Comparison of ENCODE assay signal across 13 cellular contexts in genomic region chr19:38434549-38435051, GRCh38. TPM values are rescaled to one million over a fixed set of nuclear protein-coding genes. Genes with fewer than 3 reads are reported as not detected.
DNase-seq lines count a peak whose midpoint lies in the region; ATAC-seq and TF ChIP-seq lines count a peak whose summit lies in the region.
"Had no signal": no experiment of that assay in that cellular context is flagged by ENCODE, and none has a peak within 500 bp of the region (broad histone marks: within the 10 kb centered on the region; RNA-seq: fewer than 3 reads in every experiment).

No MANE protein-coding gene starts in this region.

- no peak overlapping the region for H2AFZ ChIP-seq in IMR-90 (replicated peaks; ENCODE audit: low read length, poor library complexity)

- H3K9ac ChIP-seq in BLaER1 (no peak overlapping the region), IMR-90 (ENCODE audit: low read depth, low read length) (no peak overlapping the region)

- no peak for TF ChIP-seq RAD21 in IMR-90 (IDR thresholded peaks at IDR 0.05; ENCODE audit: low read length)

- H3K27ac ChIP-seq in BLaER1 (no peak overlapping the region), IMR-90 (ENCODE audit: insufficient read depth, low read length) (no peak overlapping the region)
- H3K27ac ChIP-seq: ovary had no signal

- H2AK5ac ChIP-seq in IMR-90 (ENCODE audit: low read depth, low read length), result no peak overlapping the region

- H3K4me3 ChIP-seq in BLaER1 (no peak overlapping the region), IMR-90 (ENCODE audit: insufficient read depth, low read depth, low read length) (no peak overlapping the region)
- H3K4me3 ChIP-seq: ovary had no signal

- H3K79me1 ChIP-seq in IMR-90 (ENCODE audit: low read depth in 1 of 2, low read length in 2 of 2), result no peaks in the 10 kb centered on the region

- H4K5ac ChIP-seq in IMR-90 (ENCODE audit: low read depth, low read length), result no peak overlapping the region

- H3K4ac ChIP-seq in IMR-90 (ENCODE audit: low read depth, low read length), result no peak overlapping the region

- no peak overlapping the region for H3K18ac ChIP-seq in IMR-90 (ENCODE audit: low read depth, low read length)

- H3K27me3 ChIP-seq in BLaER1, result no peaks in the 10 kb centered on the region
- peaks cover 26% of the 10 kb centered on the region for H3K27me3 ChIP-seq in IMR-90 (ENCODE audit: control insufficient read depth, insufficient read depth, low read length)
- H3K27me3 ChIP-seq: ovary had no signal

- H3K27ac Mint-ChIP-seq in nephron progenitor cell, result peak overlapping the region; percentile 74
- H3K27ac Mint-ChIP-seq: HFFc6 had no signal

- H4K20me1 ChIP-seq in BLaER1 (no peaks in the 10 kb centered on the region), IMR-90 (ENCODE audit: insufficient read depth, low read length) (no peaks in the 10 kb centered on the region)

- H3K9me3 ChIP-seq in BLaER1, result no peaks in the 10 kb centered on the region
- H3K9me3 ChIP-seq in IMR-90 (ENCODE audit: control insufficient read depth, insufficient read depth, low read length), result no peaks in the 10 kb centered on the region
- H3K9me3 ChIP-seq: ovary had no signal

- H2AK9ac ChIP-seq in IMR-90 (replicated peaks; ENCODE audit: low read depth, low read length, poor library complexity), result no peak overlapping the region

- H2BK15ac ChIP-seq in IMR-90 (ENCODE audit: low read depth, low read length), result no peak overlapping the region

- no peaks in the 10 kb centered on the region for H3K9me1 ChIP-seq in IMR-90 (ENCODE audit: insufficient read depth, low read length)

- no peaks in the 10 kb centered on the region for H3K9me3 Mint-ChIP-seq in nephron progenitor cell
- H3K9me3 Mint-ChIP-seq: CD8-positive, alpha-beta memory T cell; HFFc6 had no signal

- H2BK120ac ChIP-seq in IMR-90 (ENCODE audit: low read depth, low read length), result no peak overlapping the region

- CTCF ChIA-PET in IMR-90 (lab: Yijun Ruan, JAX), result no interaction called here

- H3K4me2 ChIP-seq in BLaER1 (peak overlapping the region; percentile 26), IMR-90 (ENCODE audit: low read depth, low read length) (no peak overlapping the region)

- H3K36me3 ChIP-seq in BLaER1 (no peaks in the 10 kb centered on the region), IMR-90 (ENCODE audit: control insufficient read depth, insufficient read depth, low read length) (no peaks in the 10 kb centered on the region)
- H3K36me3 ChIP-seq: ovary had no signal

- no peak overlapping the region for H3K14ac ChIP-seq in IMR-90 (replicated peaks; ENCODE audit: low read depth, low read length)

- no peak for DNase-seq in IMR-90
- peak; percentile 54 for DNase-seq in globus pallidus (ENCODE audit: low spot score)
- peak; percentile 85 for DNase-seq in nephron progenitor cell
- DNase-seq in GM19240 (ENCODE audit: insufficient read length, low spot score), result no peak
- DNase-seq in Kasumi-1 (lab: John Stamatoyannopoulos, UW), result no peak
- DNase-seq: activated CD8-positive, alpha-beta memory T cell treated with anti-CD3 and anti-CD28 coated beads for 24 hours; CD8-positive, alpha-beta memory T cell; HFFc6; NCI-H1048; ovary had no signal

- ATAC-seq in IMR-90 (ENCODE audit: low read depth) (no peak), GM21526 (IDR thresholded peaks at IDR 0.05; ENCODE audit: low FRiP score, unreplicated experiment) (no peak), HG03469 (IDR thresholded peaks at IDR 0.05; ENCODE audit: unreplicated experiment) (no peak)

- H3K23ac ChIP-seq in IMR-90 (ENCODE audit: low read depth, low read length), result no peak overlapping the region

- in situ Hi-C loops in IMR-90 (cut with MboI; ENCODE audit: low sequenced_read_pairs), result no loop called here

- peaks cover 11% of the 10 kb centered on the region for H3K27me3 Mint-ChIP-seq in nephron progenitor cell (ENCODE audit: low read depth, poor library complexity)

- TF ChIP-seq POLR2A in IMR-90 (IDR thresholded peaks at IDR 0.05; ENCODE audit: low read depth, low read length), result no peak

- no TSS peak for BruUV-seq in IMR-90 (replicated peaks; lab: Mats Ljungman, UMichigan)

- no peak for TF ChIP-seq CTCF in IMR-90 (conservative IDR thresholded peaks at IDR 0.05; ENCODE audit: low read depth, low read length)
- TF ChIP-seq CTCF in nephron progenitor cell (IDR thresholded peaks at IDR 0.05), result no peak

- intact Hi-C loops in IMR-90 (cut with micrococcal nuclease), result no loop called here

- no peak overlapping the region for H2BK5ac ChIP-seq in IMR-90 (ENCODE audit: low read depth, low read length, poor library complexity, severe bottlenecking)

- H3K4me1 ChIP-seq in BLaER1 (peaks cover 25% of the 10 kb centered on the region), IMR-90 (ENCODE audit: control insufficient read depth, insufficient read depth, low read length) (no peaks in the 10 kb centered on the region)

- H3K56ac ChIP-seq in IMR-90 (ENCODE audit: extremely low read depth, insufficient read depth, low read length), result no peak overlapping the region

- H2BK20ac ChIP-seq in IMR-90 (ENCODE audit: low read depth, low read length), result no peak overlapping the region

- peak overlapping the region; percentile 75 for H3K4me3 Mint-ChIP-seq in nephron progenitor cell
- H3K4me3 Mint-ChIP-seq: HFFc6 had no signal

- no CpG with 5 or more reads among the region's 13 CpGs for WGBS in IMR-90 (ENCODE audit: extremely low coverage in 2 of 2, insufficient read length in 1 of 2), 2 experiments

- POLR2A ChIA-PET in IMR-90 (lab: Charles Lee; ENCODE audit: unreplicated experiment), result no interaction called here

- dilution Hi-C loops in IMR-90 (cut with HindIII; ENCODE audit: low sequenced_read_pairs, unreplicated experiment), result no loop called here

- H4K91ac ChIP-seq in IMR-90 (ENCODE audit: insufficient read depth, low read depth, low read length), result no peak overlapping the region

- H3K4me1 Mint-ChIP-seq in nephron progenitor cell, result peaks cover 29% of the 10 kb centered on the region

- no peak overlapping the region for H4K8ac ChIP-seq in IMR-90 (ENCODE audit: low read depth in 2 of 2, low read length in 2 of 2)

- H3K36me3 Mint-ChIP-seq in nephron progenitor cell (ENCODE audit: low read depth), result no peaks in the 10 kb centered on the region

TF ChIP-seq in IMR-90, 13 proteins besides CTCF, POLR2A, EP300 and RAD21:
- TF ChIP-seq MAFK (IDR thresholded peaks at IDR 0.05; ENCODE audit: low read depth, low read length) (peak; percentile 97), RFX5 (IDR thresholded peaks at IDR 0.05; ENCODE audit: low read depth, low read length) (no peak), FOS (IDR thresholded peaks at IDR 0.05; ENCODE audit: low read depth, low read length) (no peak), CHD1 (IDR thresholded peaks at IDR 0.05; ENCODE audit: low read depth, low read length) (no peak)

RNA-seq across cellular contexts. Expression of gene RYR1, which starts 1.1 kb away (rescaled TPM):
- total RNA-seq in IMR-90 (2012; rRNA removed), result under 0.01 TPM in 1 of 2 replicates, not detected in the other
- 0.03 TPM in 1 of 2 replicates, not detected in the other for polyA plus RNA-seq in IMR-90 (2012; rRNA removed)
- 0.01 TPM in 1 of 2 replicates, not detected in the other for polyA plus RNA-seq in IMR-90 (2012; cell fraction: cytosol; rRNA removed)
- polyA plus RNA-seq in IMR-90 (2012; cell fraction: nucleus; rRNA removed; ENCODE audit: low replicate concordance), result 0.03 TPM in 2 replicates
- total RNA-seq: HFFc6 had no signal

RNA-seq across cellular contexts. Expression of gene RASGRP4, which starts 8.6 kb away (rescaled TPM):
- not detected in 2 replicates for total RNA-seq in IMR-90 (2012; rRNA removed)
- polyA plus RNA-seq in IMR-90 (2012; rRNA removed), result not detected in 2 replicates
- not detected in 2 replicates for polyA plus RNA-seq in IMR-90 (2012; cell fraction: cytosol; rRNA removed)
- polyA plus RNA-seq in IMR-90 (2012; cell fraction: nucleus; rRNA removed; ENCODE audit: low replicate concordance), result not detected in 2 replicates
- total RNA-seq: HFFc6 had no signal
- polyA plus RNA-seq: CD8-positive, alpha-beta memory T cell had no signal

RNA-seq across cellular contexts. Expression of gene FAM98C, which starts 31.7 kb away (rescaled TPM):
- total RNA-seq in IMR-90 (2012; rRNA removed), result 3.6 and 4.2 TPM in 2 replicates
- 17.9 and 20.8 TPM in 2 replicates for polyA plus RNA-seq in IMR-90 (2012; rRNA removed)
- 23.6 and 30.4 TPM in 2 replicates for polyA plus RNA-seq in IMR-90 (2012; cell fraction: cytosol; rRNA removed)
- 52.8 and 101 TPM in 2 replicates for polyA plus RNA-seq in IMR-90 (2012; cell fraction: nucleus; rRNA removed; ENCODE audit: low replicate concordance)

RNA-seq across cellular contexts. Expression of gene SPRED3, which starts 46.1 kb away (rescaled TPM):
- 0.56 and 0.90 TPM in 2 replicates for total RNA-seq in IMR-90 (2012; rRNA removed)
- 6.3 and 7.9 TPM in 2 replicates for polyA plus RNA-seq in IMR-90 (2012; rRNA removed)
- polyA plus RNA-seq in IMR-90 (2012; cell fraction: cytosol; rRNA removed), result 2.4 and 2.8 TPM in 2 replicates
- polyA plus RNA-seq in IMR-90 (2012; cell fraction: nucleus; rRNA removed; ENCODE audit: low replicate concordance), result 22.6 and 23.9 TPM in 2 replicates
- polyA plus RNA-seq: CD8-positive, alpha-beta memory T cell had no signal

RNA-seq across cellular contexts. Expression of gene GGN, which starts 46.8 kb away (rescaled TPM):
- total RNA-seq in IMR-90 (2012; rRNA removed), result under 0.01 TPM in 1 of 2 replicates, not detected in the other
- 0.65 and 0.99 TPM in 2 replicates for polyA plus RNA-seq in IMR-90 (2012; rRNA removed)
- 0.75 and 0.95 TPM in 2 replicates for polyA plus RNA-seq in IMR-90 (2012; cell fraction: cytosol; rRNA removed)
- 1.5 and 2.8 TPM in 2 replicates for polyA plus RNA-seq in IMR-90 (2012; cell fraction: nucleus; rRNA removed; ENCODE audit: low replicate concordance)
- polyA plus RNA-seq: CD8-positive, alpha-beta memory T cell had no signal

Comparison
In these comparisons a context has a peak if more than half of its experiments do, and no peak if none do; other contexts are left out.
1. DNase-seq: peak in globus pallidus (single experiment) and nephron progenitor cell (single experiment); none in IMR-90 (single experiment), GM19240 (single experiment) and Kasumi-1 (0 of 2).